ENCODE assay signal across 9 cellular contexts in genomic region chr21:18244721-18245486, GRCh38. TPM values are rescaled to one million over a fixed set of nuclear protein-coding genes. Genes with fewer than 3 reads are reported as not detected.
DNase-seq lines count a peak whose midpoint lies in the region; ATAC-seq and TF ChIP-seq lines count a peak whose summit lies in the region.
"Had no signal": no experiment of that assay in that cellular context is flagged by ENCODE, and none has a peak within 500 bp of the region (broad histone marks: within the 10 kb centered on the region; RNA-seq: fewer than 3 reads in every experiment).

CHODL (plus strand) TSS chr21:18244833; CDS start chr21:18245224, 391 bp downstream.

- H3K4me2 ChIP-seq in parathyroid adenoma (ENCODE audit: low read length) = peak within 1 kb of the TSS; percentile 81

- H3K4me1 ChIP-seq in RWPE2 (ENCODE audit: insufficient read depth, poor library complexity, severe bottlenecking) (no peaks in the 10 kb centered on the region), right cardiac atrium (ENCODE audit: control insufficient read depth, insufficient read depth, low read length) (no peaks in the 10 kb centered on the region), parathyroid adenoma (no peaks in the 10 kb centered on the region)

- H3K9me3 ChIP-seq in RWPE2 (ENCODE audit: severe bottlenecking) (no peaks in the 10 kb centered on the region), right cardiac atrium (ENCODE audit: control insufficient read depth, low read length) (no peaks in the 10 kb centered on the region), parathyroid adenoma (ENCODE audit: control insufficient read depth, low read length) (no peaks in the 10 kb centered on the region)

- H3K36me3 ChIP-seq in RWPE2 (ENCODE audit: low read depth) (no peaks in the 10 kb centered on the region), parathyroid adenoma (ENCODE audit: control insufficient read depth, insufficient read depth, low read length) (no peaks in the 10 kb centered on the region)

- H3K4me3 ChIP-seq in RWPE2 (ENCODE audit: severe bottlenecking) (no peak within 1 kb of the TSS), right cardiac atrium (ENCODE audit: low read length) (peak within 1 kb of the TSS; percentile 8), parathyroid adenoma (ENCODE audit: low read depth, low read length) (peak within 1 kb of the TSS; percentile 49)

- H3K27me3 ChIP-seq in RWPE2 (ENCODE audit: insufficient read depth, poor library complexity, severe bottlenecking) (peaks cover 48% of the 10 kb centered on the region), right cardiac atrium (ENCODE audit: control insufficient read depth, insufficient read depth) (no peaks in the 10 kb centered on the region), parathyroid adenoma (ENCODE audit: control insufficient read depth, insufficient read depth, low read length) (no peaks in the 10 kb centered on the region)

- intact Hi-C loops in right cardiac atrium (cut with DNase I) = no loop called here

- H3K36me3 Mint-ChIP-seq in T-helper 2 cell treated with Interferon-gamma antibody and Interleukin-4, amounts not matched to agents 5 μg/mL and 100 μg/mL, for 36 hours (ENCODE audit: low read depth) = no peaks in the 10 kb centered on the region

- no peak for TF ChIP-seq CTCF in RWPE2 (IDR thresholded peaks at IDR 0.05; ENCODE audit: poor library complexity, severe bottlenecking)
- TF ChIP-seq CTCF in parathyroid adenoma (IDR thresholded peaks at IDR 0.05) = no peak

- H3K27ac ChIP-seq in RWPE2 (ENCODE audit: poor library complexity, severe bottlenecking) (no peak within 1 kb of the TSS), right cardiac atrium (ENCODE audit: low read length) (no peak within 1 kb of the TSS), parathyroid adenoma (no peak within 1 kb of the TSS)

- DNase-seq in Ammon's horn (ENCODE audit: low spot score) = peak; percentile 4
- no peak for DNase-seq in RWPE2 (ENCODE audit: low spot score)
- peak; percentile 19 to 66 (median 60) for DNase-seq in right cardiac atrium
- no peak for DNase-seq in occipital lobe (lab: John Stamatoyannopoulos, UW)
- no peak for DNase-seq in activated CD8-positive, alpha-beta memory T cell treated with anti-CD3 and anti-CD28 coated beads for 24 hours
- no peak for DNase-seq in T-helper 2 cell treated with Interferon-gamma antibody and Interleukin-4, amounts not matched to agents 5 μg/mL and 100 μg/mL, for 36 hours (ENCODE audit: low spot score)
- DNase-seq in hepatic stellate cell (ENCODE audit: low spot score) = no peak
- DNase-seq: activated T-cell treated with anti-CD3 and anti-CD28 coated beads, Interleukin-2, amount 50 U/mL, for 1 hour had no signal

- H3K4me3 Mint-ChIP-seq in T-helper 2 cell treated with Interferon-gamma antibody and Interleukin-4, amounts not matched to agents 5 μg/mL and 100 μg/mL, for 36 hours = no peak within 1 kb of the TSS

- ATAC-seq in RWPE2 (ENCODE audit: low read depth) (peak; percentile 33; the same call in 1 of the 3 replicates), right cardiac atrium (peak; percentile 67 to 70)

- H3K9me3 Mint-ChIP-seq in T-helper 2 cell treated with Interferon-gamma antibody and Interleukin-4, amounts not matched to agents 5 μg/mL and 100 μg/mL, for 36 hours = no peaks in the 10 kb centered on the region

- under 1% methylated on average over 72 of the region's 72 CpGs for WGBS in right cardiac atrium

- no peak within 1 kb of the TSS for H3K27ac Mint-ChIP-seq in T-helper 2 cell treated with Interferon-gamma antibody and Interleukin-4, amounts not matched to agents 5 μg/mL and 100 μg/mL, for 36 hours

- no peak within 1 kb of the TSS for H2AFZ ChIP-seq in parathyroid adenoma

- H3K27me3 Mint-ChIP-seq in T-helper 2 cell treated with Interferon-gamma antibody and Interleukin-4, amounts not matched to agents 5 μg/mL and 100 μg/mL, for 36 hours (ENCODE audit: low read depth) = peaks cover 24% of the 10 kb centered on the region

- H3K79me2 ChIP-seq in parathyroid adenoma = no peaks in the 10 kb centered on the region

- H3K4me1 Mint-ChIP-seq in T-helper 2 cell treated with Interferon-gamma antibody and Interleukin-4, amounts not matched to agents 5 μg/mL and 100 μg/mL, for 36 hours (ENCODE audit: low read depth) = no peaks in the 10 kb centered on the region

- no peak within 1 kb of the TSS for H3K9ac ChIP-seq in parathyroid adenoma

RNA-seq across cellular contexts. Expression of gene CHODL, which starts in this region (rescaled TPM):
- total RNA-seq in right cardiac atrium (1 to 10 TPM in 3 of 4 donors, under 1 TPM in 1; 0.45 to 4.9 (median 2.7) TPM), occipital lobe (1.4 TPM)
- polyA plus RNA-seq in right cardiac atrium = 1.7 TPM

Comparison
In these comparisons a context has a peak if more than half of its experiments do, and no peak if none do; other contexts are left out.
1. DNase-seq: peak in Ammon's horn (single experiment) and right cardiac atrium (3 of 3); none in RWPE2 (single experiment), occipital lobe (single experiment), activated CD8-positive, alpha-beta memory T cell treated with anti-CD3 and anti-CD28 coated beads for 24 hours (single experiment), T-helper 2 cell treated with Interferon-gamma antibody and Interleukin-4, amounts not matched to agents 5 μg/mL and 100 μg/mL, for 36 hours (single experiment) and hepatic stellate cell (single experiment).